ENCODE assay signal across 23 cellular contexts in genomic region chr19:30665449-30665848, GRCh38.
"Had no signal": no experiment of that assay in that cellular context is flagged by ENCODE, and none has a peak within 500 bp of the region (broad histone marks: within the 10 kb centered on the region; RNA-seq: fewer than 3 reads in every experiment).

No MANE protein-coding gene starts in this region.

- H3K9me3 ChIP-seq: colonic mucosa, esophagus muscularis mucosa, gastrocnemius medialis, psoas muscle, right lobe of liver, tibial artery, upper lobe of right lung had no signal

- H3K4me3 ChIP-seq: cardiac muscle cell, colonic mucosa, esophagus muscularis mucosa, gastrocnemius medialis, neural progenitor cell, psoas muscle, right lobe of liver, tibial artery, upper lobe of right lung had no signal

- ATAC-seq: gastrocnemius medialis; psoas muscle; stimulated activated effector memory CD8-positive, alpha-beta T cell treated with anti-CD3 and anti-CD28 coated beads, Interleukin-12 subunit alpha, Interleukin-12 subunit beta, amount 100 ng/mL, for 72 hours had no signal

- H3K4me1 Mint-ChIP-seq: stimulated activated effector memory CD8-positive, alpha-beta T cell treated with anti-CD3 and anti-CD28 coated beads, Interleukin-12 subunit alpha, Interleukin-12 subunit beta, amount 100 ng/mL, for 72 hours had no signal

- DNase-seq: cerebellar nuclear complex; colonic mucosa; effector CD8-positive, alpha-beta T cell; gastrocnemius medialis; glutamatergic neuron; kidney glomerular epithelial cell; mammary epithelial cell; occipital lobe; psoas muscle; retina; right lobe of liver; stimulated activated CD4-positive, alpha-beta T cell treated with anti-CD3 and anti-CD28 coated beads, Interleukin-4, amount 100 ng/mL, for 1 hour; stimulated activated CD8-positive, alpha-beta memory T cell treated with anti-CD3 and anti-CD28 coated beads, Interleukin-4, amount 100 ng/mL, for 48 hours; tibial artery; upper lobe of right lung had no signal

- H3K36me3 ChIP-seq: cardiac muscle cell, colonic mucosa, esophagus muscularis mucosa, gastrocnemius medialis, neural progenitor cell, right lobe of liver, tibial artery, upper lobe of right lung had no signal

- H3K4me2 ChIP-seq: neural progenitor cell had no signal

- H3K27me3 ChIP-seq: colonic mucosa, right lobe of liver had no signal

- H3K9me3 Mint-ChIP-seq: mesothelial cell of epicardium; natural killer cell treated with Interleukin-12 subunit alpha and Interleukin-12 subunit beta and Interleukin-15 and Interleukin-18, amount 100 ng/mL, for 72 hours; neural progenitor cell; stimulated activated effector memory CD8-positive, alpha-beta T cell treated with anti-CD3 and anti-CD28 coated beads, Interleukin-12 subunit alpha, Interleukin-12 subunit beta, amount 100 ng/mL, for 72 hours; stimulated activated naive CD8-positive, alpha-beta T cell treated with anti-CD3 and anti-CD28 coated beads, Interleukin-15, Interleukin-2, amounts not matched to agents 100 ng/mL and 50 ng/mL, for 24 hours had no signal

- H2AFZ ChIP-seq: neural progenitor cell had no signal

- H3K4me3 Mint-ChIP-seq: mesothelial cell of epicardium; natural killer cell treated with Interleukin-12 subunit alpha and Interleukin-12 subunit beta and Interleukin-15 and Interleukin-18, amount 100 ng/mL, for 72 hours; neural progenitor cell; stimulated activated effector memory CD8-positive, alpha-beta T cell treated with anti-CD3 and anti-CD28 coated beads, Interleukin-12 subunit alpha, Interleukin-12 subunit beta, amount 100 ng/mL, for 72 hours; stimulated activated naive CD8-positive, alpha-beta T cell treated with anti-CD3 and anti-CD28 coated beads, Interleukin-15, Interleukin-2, amounts not matched to agents 100 ng/mL and 50 ng/mL, for 24 hours had no signal

- H3K27ac Mint-ChIP-seq: mesothelial cell of epicardium; natural killer cell treated with Interleukin-12 subunit alpha and Interleukin-12 subunit beta and Interleukin-15 and Interleukin-18, amount 100 ng/mL, for 72 hours; neural progenitor cell; stimulated activated effector memory CD8-positive, alpha-beta T cell treated with anti-CD3 and anti-CD28 coated beads, Interleukin-12 subunit alpha, Interleukin-12 subunit beta, amount 100 ng/mL, for 72 hours; stimulated activated naive CD8-positive, alpha-beta T cell treated with anti-CD3 and anti-CD28 coated beads, Interleukin-15, Interleukin-2, amounts not matched to agents 100 ng/mL and 50 ng/mL, for 24 hours had no signal

- H3K36me3 Mint-ChIP-seq: mesothelial cell of epicardium; natural killer cell treated with Interleukin-12 subunit alpha and Interleukin-12 subunit beta and Interleukin-15 and Interleukin-18, amount 100 ng/mL, for 72 hours; neural progenitor cell; stimulated activated effector memory CD8-positive, alpha-beta T cell treated with anti-CD3 and anti-CD28 coated beads, Interleukin-12 subunit alpha, Interleukin-12 subunit beta, amount 100 ng/mL, for 72 hours had no signal

- H3K4me1 ChIP-seq: colonic mucosa, psoas muscle, upper lobe of right lung had no signal

- H3K9ac ChIP-seq: neural progenitor cell had no signal

- H3K27ac ChIP-seq: cardiac muscle cell, colonic mucosa, epithelial cell of prostate, neural progenitor cell, psoas muscle, tibial artery, upper lobe of right lung had no signal
